Comparison of ENCODE assay signal across 1 cellular context in genomic region chr6:165106261-165106660, GRCh38.
TF ChIP-seq lines count a peak whose summit lies in the region.

No MANE protein-coding gene starts in this region.

TF ChIP-seq in GM23338, 12 proteins besides CTCF, POLR2A, EP300 and RAD21 (continued from another document):
- TF ChIP-seq ETS1 (IDR thresholded peaks at IDR 0.05), result no peak
- TF ChIP-seq NANOG (IDR thresholded peaks at IDR 0.05; ENCODE audit: borderline replicate concordance), result no peak
- no peak for TF ChIP-seq REST (IDR thresholded peaks at IDR 0.05; ENCODE audit: unreplicated experiment)
- TF ChIP-seq ZNF331 (CRISPR knock-in tag; IDR thresholded peaks at IDR 0.05; ENCODE audit: low read depth), result no peak
- no peak for TF ChIP-seq POLR2AphosphoS5 (IDR thresholded peaks at IDR 0.05; ENCODE audit: low read depth)
